17 cellular contexts compared by ENCODE assay signal in the genomic region with DNA sequence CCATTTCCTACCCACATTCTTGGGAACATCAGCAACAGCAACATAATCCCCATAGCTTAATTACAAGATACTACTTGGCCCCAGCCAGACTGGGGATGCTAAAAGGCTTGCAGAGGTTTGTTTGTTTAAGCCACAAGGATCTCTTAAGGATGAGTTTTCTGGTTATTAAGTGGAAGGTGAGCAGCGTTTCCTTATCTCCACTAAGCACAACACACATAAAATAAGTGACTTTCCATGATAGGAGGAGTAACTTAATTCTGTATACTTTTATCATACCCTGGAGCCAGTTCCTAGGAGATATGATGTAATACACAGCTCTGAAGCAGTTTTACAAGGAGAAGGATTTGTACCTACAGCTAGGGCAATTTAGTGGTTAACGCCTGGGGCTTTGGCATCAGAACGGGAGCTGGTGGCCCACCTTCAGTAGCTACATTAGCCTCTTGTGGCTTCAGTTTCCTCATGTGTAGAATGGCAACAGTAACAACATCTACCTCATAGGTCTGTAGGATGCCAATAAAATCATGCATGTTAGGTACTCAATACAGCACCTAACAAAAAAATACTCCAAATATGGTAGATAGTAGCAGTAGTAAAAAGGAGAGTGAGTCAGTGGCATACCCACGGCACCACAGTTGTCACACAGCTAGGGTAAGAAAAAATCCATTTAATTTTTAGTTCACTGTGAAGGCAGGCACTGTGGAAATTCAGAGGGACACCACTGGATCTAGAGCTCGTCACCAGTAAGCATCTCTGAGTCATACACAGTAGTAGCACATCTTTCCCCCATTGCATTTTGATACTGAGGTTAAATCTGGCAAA. TPM values are rescaled to one million over a fixed set of nuclear protein-coding genes. Genes with fewer than 3 reads are reported as not detected.
A peak's percentile ranks its signal among the peaks of the same experiment; 100 is the strongest.
DNase-seq lines count a peak whose midpoint lies in the region; ATAC-seq lines count a peak whose summit lies in the region.
"Had no signal": no experiment of that assay in that cellular context is flagged by ENCODE, and none has a peak within 500 bp of the region (broad histone marks: within the 10 kb centered on the region; RNA-seq: fewer than 3 reads in every experiment).

No MANE protein-coding gene starts in this region.

- peak; percentile 7 for DNase-seq in EL
- DNase-seq in LHCN-M2 (ENCODE audit: low read depth) = peak; percentile 45
- peak; percentile 12 for DNase-seq in amniotic epithelial cell (ENCODE audit: low read depth)
- no peak for DNase-seq in SIG-M5 treated with dmso at 0.1 percent for 504 hours (lab: John Stamatoyannopoulos, UW; ENCODE audit: unreplicated experiment)
- no peak for DNase-seq in A172 (ENCODE audit: low spot score)
- DNase-seq: AML-193; gastrocnemius medialis; NCI-H2171; NK-92 treated with Interleukin-12 subunit alpha and Interleukin-12 subunit beta, amount 100 ng/mL, for 24 hours; pancreas; T-helper 17 cell had no signal

- ATAC-seq in GM19452 (IDR thresholded peaks at IDR 0.05; ENCODE audit: unreplicated experiment) = no peak
- no peak for ATAC-seq in HG02973 (IDR thresholded peaks at IDR 0.05; ENCODE audit: unreplicated experiment)
- ATAC-seq: activated CD4-positive, CD25-positive, alpha-beta regulatory T cell treated with anti-CD3 and anti-CD28 coated beads, Interleukin-2, amount 50 U/mL, for 24 hours; gastrocnemius medialis; pancreas; T-helper 17 cell had no signal

- no peaks in the 10 kb centered on the region for H3K27me3 ChIP-seq in layer of hippocampus (ENCODE audit: control insufficient read depth, insufficient read depth, low read length)
- H3K27me3 ChIP-seq: gastrocnemius medialis, pancreas, suprapubic skin had no signal

- H3K27ac ChIP-seq in layer of hippocampus (ENCODE audit: low read depth, low read length) = peak overlapping the region; percentile 23
- H3K27ac ChIP-seq: gastrocnemius medialis, HL-60, pancreas, suprapubic skin had no signal

RNA-seq across cellular contexts. Expression of gene DOCK4, which starts 55.2 kb away (rescaled TPM):
- total RNA-seq in LHCN-M2 (2014; rRNA removed) = 6.3 and 13.7 TPM in 2 replicates
- 0.98 TPM for polyA plus RNA-seq in LHCN-M2 (2012)
- 5.6 and 7.2 TPM in 2 replicates for total RNA-seq in A172 (2014; rRNA removed; shearing (Covaris generic))

RNA-seq across cellular contexts. Expression of gene ZNF277, which starts 55.5 kb away (rescaled TPM):
- total RNA-seq in LHCN-M2 (2014; rRNA removed) = 23.8 and 24.4 TPM in 2 replicates
- polyA plus RNA-seq in LHCN-M2 (2012) = 8.3 TPM
- total RNA-seq in A172 (2014; rRNA removed; shearing (Covaris generic)) = 20.6 and 30.9 TPM in 2 replicates

Comparison
In these comparisons a context has a peak if more than half of its experiments do, and no peak if none do; other contexts are left out.
1. DNase-seq: peak in EL (single experiment), LHCN-M2 (single experiment) and amniotic epithelial cell (single experiment); none in SIG-M5 treated with dmso at 0.1 percent for 504 hours (single experiment) and A172 (single experiment).